12 cellular contexts compared by ENCODE assay signal in genomic region chr4:139227729-139228404, GRCh38. TPM values are rescaled to one million over a fixed set of nuclear protein-coding genes. Genes with fewer than 3 reads are reported as not detected.
DNase-seq lines count a peak whose midpoint lies in the region; ATAC-seq and TF ChIP-seq lines count a peak whose summit lies in the region.
"Had no signal": no experiment of that assay in that cellular context is flagged by ENCODE, and none has a peak within 500 bp of the region (broad histone marks: within the 10 kb centered on the region; RNA-seq: fewer than 3 reads in every experiment).

No MANE protein-coding gene starts in this region.

- no peak for TF ChIP-seq EP300 in ovary (IDR thresholded peaks at IDR 0.05)

- in situ Hi-C loops in T47D (cut with HindIII; ENCODE audit: low pct_unique_long_range_greater_than_20kb, low sequenced_read_pairs) = no loop called here

- ATAC-seq in GM19452 (IDR thresholded peaks at IDR 0.05; ENCODE audit: unreplicated experiment) = no peak

- H3K27ac ChIP-seq in 22Rv1 (no peak overlapping the region), ovary (no peak overlapping the region)
- H3K27ac ChIP-seq: cardiac muscle cell, lower lobe of right lung had no signal

- H3K9me3 ChIP-seq in ovary = no peaks in the 10 kb centered on the region
- H3K9me3 ChIP-seq: lower lobe of right lung had no signal

- no peak overlapping the region for H3K4me3 ChIP-seq in GM12864 (ENCODE audit: low read depth, low read length)
- H3K4me3 ChIP-seq in ovary = no peak overlapping the region
- H3K4me3 ChIP-seq: cardiac muscle cell, lower lobe of right lung had no signal

- H3K4me1 ChIP-seq in ovary (ENCODE audit: insufficient read depth) = no peaks in the 10 kb centered on the region
- H3K4me1 ChIP-seq: lower lobe of right lung had no signal

- H3K36me3 ChIP-seq in ovary = no peaks in the 10 kb centered on the region
- H3K36me3 ChIP-seq: cardiac muscle cell, lower lobe of right lung had no signal

- TF ChIP-seq CTCF in 22Rv1 (IDR thresholded peaks at IDR 0.05) = 0 out of 2 replicates have a peak, but pooled peaks have one; percentile 4
- peak; percentile 32 for TF ChIP-seq CTCF in GM12864 (IDR thresholded peaks at IDR 0.05; ENCODE audit: low read depth, low read length, missing control alignments)
- no peak for TF ChIP-seq CTCF in ovary (IDR thresholded peaks at IDR 0.05)

- no peak for TF ChIP-seq POLR2A in ovary (IDR thresholded peaks at IDR 0.05)

- intact Hi-C loops in ovary (cut with DNase I) = loop anchor here in 2 of 4 donors (5.0 to 10.0 kb wide), 2 partner anchors 57 to 69 kb away; partner anchors contain the start of gene MGARP (in 1 of the 2)

- WGBS in ovary, 3 donors = 46 to 51% (median 50%) methylated on average over 2 of the region's 2 CpGs

- H3K27me3 ChIP-seq in ovary = no peaks in the 10 kb centered on the region
- H3K27me3 ChIP-seq: cardiac muscle cell had no signal

- DNase-seq in GM12864 (ENCODE audit: low read depth) (no peak), HT-29 (ENCODE audit: low spot score) (peak; percentile 33), T47D (ENCODE audit: low read depth in 1 of 2, low spot score in 1 of 2) (peak; percentile 18 to 56), ovary (no peak), SHP77 (lab: John Stamatoyannopoulos, UW) (no peak)
- DNase-seq in activated CD4-positive, CD25-positive, alpha-beta regulatory T cell (lab: John Stamatoyannopoulos, UW) = no peak
- DNase-seq: lower lobe of right lung; stimulated activated CD4-positive, alpha-beta T cell treated with anti-CD3 and anti-CD28 coated beads, Interleukin-4, amount 100 ng/mL, for 1 hour had no signal

RNA-seq across cellular contexts. Expression of gene ELF2, which starts 50.8 kb away (rescaled TPM):
- total RNA-seq in HT-29 (2014; rRNA removed; shearing (Covaris generic)) = 18.6 and 20.6 TPM in 2 replicates
- total RNA-seq in ovary = 10 to 100 TPM; 41.7 to 66.8 (median 53.0) TPM
- polyA plus RNA-seq in ovary = 10 to 100 TPM; 28.8 to 39.4 TPM

RNA-seq across cellular contexts. Expression of gene MGARP, which starts 52.2 kb away (rescaled TPM):
- total RNA-seq in HT-29 (2014; rRNA removed; shearing (Covaris generic)) = not detected in 2 replicates
- 10 to 100 TPM; 11.4 to 26.1 (median 18.3) TPM for total RNA-seq in ovary
- 100 to 1,000 TPM in 1 of 2 donors, 10 to 100 TPM in 1; 22.9 to 108 TPM for polyA plus RNA-seq in ovary
- total RNA-seq: lower lobe of right lung, SK-MEL-5 had no signal

Comparison
In these comparisons a context has a peak if more than half of its experiments do, and no peak if none do; other contexts are left out.
1. CTCF ChIP-seq: peak in 22Rv1 (single experiment) and GM12864 (single experiment); none in ovary (0 of 3).
2. DNase-seq: peak in HT-29 (single experiment) and T47D (2 of 2); none in GM12864 (single experiment), ovary (0 of 5), SHP77 (0 of 2) and activated CD4-positive, CD25-positive, alpha-beta regulatory T cell (0 of 4).
3. RNA of gene MGARP, which starts 52.2 kb away (total RNA-seq): 11.4 to 26.1 TPM in ovary; not detected in HT-29; every median in the first group is over 10 times any median in the second.